18 cellular contexts compared by ENCODE assay signal in the genomic region with DNA sequence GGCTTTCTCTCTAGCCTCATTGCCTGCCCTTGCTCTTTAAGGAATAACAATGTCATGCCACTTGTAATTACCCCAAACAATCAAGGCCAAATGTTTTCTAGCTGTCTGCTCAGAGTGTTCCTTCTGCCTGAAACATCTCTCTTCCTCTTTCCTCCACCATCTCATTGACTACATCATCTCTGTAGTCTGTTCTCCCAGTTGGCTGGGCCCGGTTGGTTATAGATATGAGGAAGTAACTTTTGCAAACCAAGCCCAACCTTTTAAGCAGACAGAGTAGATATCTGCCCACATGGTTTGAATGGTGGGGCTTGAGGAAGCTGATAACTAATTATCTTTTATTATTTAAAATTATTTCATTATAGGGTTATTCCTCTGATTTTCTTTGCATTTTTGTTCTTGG.
"Had no signal": no experiment of that assay in that cellular context is flagged by ENCODE, and none has a peak within 500 bp of the region (broad histone marks: within the 10 kb centered on the region; RNA-seq: fewer than 3 reads in every experiment).

No MANE protein-coding gene starts in this region.

- H3K4me1 Mint-ChIP-seq: activated CD4-positive, alpha-beta T cell treated with anti-CD3 and anti-CD28 coated beads, Interleukin-2, amount 10 ng/mL, durations not matched to agents 7 days and 5 days; activated naive CD4-positive, alpha-beta T cell treated with anti-CD3 and anti-CD28 coated beads, Interleukin-2, amount 10 ng/mL, durations not matched to agents 7 days and 5 days; activated naive CD8-positive, alpha-beta T cell treated with anti-CD3 and anti-CD28 coated beads, Interleukin-2, amount 50 U/mL, for 24 hours; immature natural killer cell had no signal

- H3K9me3 Mint-ChIP-seq: activated CD4-positive, alpha-beta T cell treated with anti-CD3 and anti-CD28 coated beads, Interleukin-2, amount 10 ng/mL, durations not matched to agents 7 days and 5 days; activated naive CD8-positive, alpha-beta T cell treated with anti-CD3 and anti-CD28 coated beads, Interleukin-2, amount 50 U/mL, for 24 hours; brain had no signal

- DNase-seq: activated CD4-positive, alpha-beta T cell treated with anti-CD3 and anti-CD28 coated beads, Interleukin-2, amount 10 ng/mL, durations not matched to agents 7 days and 5 days; activated CD8-positive, alpha-beta memory T cell treated with anti-CD3 and anti-CD28 coated beads for 24 hours; activated CD8-positive, alpha-beta memory T cell treated with anti-CD3 and anti-CD28 coated beads, Interleukin-2, amount 50 U/mL, for 48 hours; activated effector memory CD4-positive, alpha-beta T cell treated with Interleukin-2 at 50 U/mL for 16 hours; activated naive CD4-positive, alpha-beta T cell treated with anti-CD3 and anti-CD28 coated beads, Interleukin-2, amount 10 ng/mL, durations not matched to agents 7 days and 5 days; activated naive CD8-positive, alpha-beta T cell treated with anti-CD3 and anti-CD28 coated beads, Interleukin-2, amount 50 U/mL, for 24 hours; activated T-cell treated with anti-CD3 and anti-CD28 coated beads, Interleukin-2, amount 50 U/mL, for 48 hours; anterior cingulate cortex; caudate nucleus; immature natural killer cell; kidney glomerular epithelial cell; left ventricle myocardium inferior; mammary epithelial cell; occipital lobe; posterior cingulate gyrus; sigmoid colon; stimulated activated naive CD4-positive, alpha-beta T cell had no signal

- ATAC-seq: activated naive CD8-positive, alpha-beta T cell treated with anti-CD3 and anti-CD28 coated beads, Interleukin-2, amount 50 U/mL, for 24 hours had no signal

- H3K36me3 ChIP-seq: left ventricle myocardium inferior, sigmoid colon had no signal

- H3K27ac ChIP-seq: left ventricle myocardium inferior, sigmoid colon had no signal

- H3K4me3 Mint-ChIP-seq: activated CD4-positive, alpha-beta T cell treated with anti-CD3 and anti-CD28 coated beads, Interleukin-2, amount 10 ng/mL, durations not matched to agents 7 days and 5 days; activated naive CD4-positive, alpha-beta T cell treated with anti-CD3 and anti-CD28 coated beads, Interleukin-2, amount 10 ng/mL, durations not matched to agents 7 days and 5 days; activated naive CD8-positive, alpha-beta T cell treated with anti-CD3 and anti-CD28 coated beads, Interleukin-2, amount 50 U/mL, for 24 hours; brain; immature natural killer cell had no signal

- H3K27me3 ChIP-seq: sigmoid colon had no signal

- H3K9me3 ChIP-seq: left ventricle myocardium inferior, sigmoid colon had no signal

- H3K4me3 ChIP-seq: left ventricle myocardium inferior, sigmoid colon had no signal

- H3K27me3 Mint-ChIP-seq: activated CD4-positive, alpha-beta T cell treated with anti-CD3 and anti-CD28 coated beads, Interleukin-2, amount 10 ng/mL, durations not matched to agents 7 days and 5 days; activated naive CD4-positive, alpha-beta T cell treated with anti-CD3 and anti-CD28 coated beads, Interleukin-2, amount 10 ng/mL, durations not matched to agents 7 days and 5 days; activated naive CD8-positive, alpha-beta T cell treated with anti-CD3 and anti-CD28 coated beads, Interleukin-2, amount 50 U/mL, for 24 hours had no signal

- H3K27ac Mint-ChIP-seq: activated CD4-positive, alpha-beta T cell treated with anti-CD3 and anti-CD28 coated beads, Interleukin-2, amount 10 ng/mL, durations not matched to agents 7 days and 5 days; activated naive CD4-positive, alpha-beta T cell treated with anti-CD3 and anti-CD28 coated beads, Interleukin-2, amount 10 ng/mL, durations not matched to agents 7 days and 5 days; activated naive CD8-positive, alpha-beta T cell treated with anti-CD3 and anti-CD28 coated beads, Interleukin-2, amount 50 U/mL, for 24 hours; brain; immature natural killer cell had no signal

- H3K36me3 Mint-ChIP-seq: activated naive CD4-positive, alpha-beta T cell treated with anti-CD3 and anti-CD28 coated beads, Interleukin-2, amount 10 ng/mL, durations not matched to agents 7 days and 5 days; brain; immature natural killer cell had no signal

- H3K4me1 ChIP-seq: left ventricle myocardium inferior, sigmoid colon had no signal
